In the genomic region with DNA sequence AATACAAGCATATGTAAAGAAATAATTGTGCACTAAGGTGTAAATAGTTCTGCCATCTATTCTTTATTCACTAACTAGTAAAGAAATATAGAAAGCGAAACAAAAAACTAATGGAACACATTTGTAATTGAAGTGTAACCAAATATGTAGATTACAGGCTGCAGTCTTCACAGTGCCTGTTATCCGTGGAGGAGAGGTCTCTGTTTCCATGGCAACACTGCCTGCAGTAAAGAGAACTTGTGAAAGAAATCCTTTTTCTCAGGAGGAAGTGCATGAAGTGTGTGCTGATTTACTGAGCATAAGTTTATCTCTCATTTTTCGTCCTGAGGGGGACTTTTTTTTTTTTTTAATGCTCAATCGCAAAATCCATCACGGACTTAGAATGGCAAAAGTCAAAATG, we compare ENCODE assay signal across 1 cellular context.
TF ChIP-seq lines count a peak whose summit lies in the region.

No MANE protein-coding gene starts in this region.

TF ChIP-seq in SK-N-SH treated with all-trans-retinoic acid at 6 μM for 48 hours, 23 proteins besides CTCF, POLR2A, EP300 and RAD21 (continued from another document):
- TF ChIP-seq ZFP30 (CRISPR knock-in tag; IDR thresholded peaks at IDR 0.05) = no peak
- no peak for TF ChIP-seq OSR1 (CRISPR knock-in tag; IDR thresholded peaks at IDR 0.05)
- TF ChIP-seq BACH2 (CRISPR knock-in tag; IDR thresholded peaks at IDR 0.05; ENCODE audit: borderline replicate concordance) = no peak
- TF ChIP-seq CSDC2 (CRISPR knock-in tag; IDR thresholded peaks at IDR 0.05) = no peak
- no peak for TF ChIP-seq RARB (CRISPR knock-in tag; IDR thresholded peaks at IDR 0.05)
- no peak for TF ChIP-seq ZNF8 (CRISPR knock-in tag; IDR thresholded peaks at IDR 0.05)
- TF ChIP-seq TOX (CRISPR knock-in tag; IDR thresholded peaks at IDR 0.05; ENCODE audit: borderline replicate concordance) = no peak
- no peak for TF ChIP-seq TCF4 (CRISPR knock-in tag; IDR thresholded peaks at IDR 0.05; ENCODE audit: borderline replicate concordance)
- TF ChIP-seq, protein P1, sequence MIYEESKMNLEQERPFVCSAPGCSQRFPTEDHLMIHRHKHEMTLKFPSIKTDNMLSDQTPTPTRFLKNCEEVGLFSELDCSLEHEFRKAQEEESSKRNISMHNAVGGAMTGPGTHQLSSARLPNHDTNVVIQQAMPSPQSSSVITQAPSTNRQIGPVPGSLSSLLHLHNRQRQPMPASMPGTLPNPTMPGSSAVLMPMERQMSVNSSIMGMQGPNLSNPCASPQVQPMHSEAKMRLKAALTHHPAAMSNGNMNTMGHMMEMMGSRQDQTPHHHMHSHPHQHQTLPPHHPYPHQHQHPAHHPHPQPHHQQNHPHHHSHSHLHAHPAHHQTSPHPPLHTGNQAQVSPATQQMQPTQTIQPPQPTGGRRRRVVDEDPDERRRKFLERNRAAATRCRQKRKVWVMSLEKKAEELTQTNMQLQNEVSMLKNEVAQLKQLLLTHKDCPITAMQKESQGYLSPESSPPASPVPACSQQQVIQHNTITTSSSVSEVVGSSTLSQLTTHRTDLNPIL (CRISPR knock-in tag; IDR thresholded peaks at IDR 0.05; ENCODE audit: low read depth) = no peak
- no peak for TF ChIP-seq ZFP3 (CRISPR knock-in tag; IDR thresholded peaks at IDR 0.05)
